8 cellular contexts compared by ENCODE assay signal in the genomic region with DNA sequence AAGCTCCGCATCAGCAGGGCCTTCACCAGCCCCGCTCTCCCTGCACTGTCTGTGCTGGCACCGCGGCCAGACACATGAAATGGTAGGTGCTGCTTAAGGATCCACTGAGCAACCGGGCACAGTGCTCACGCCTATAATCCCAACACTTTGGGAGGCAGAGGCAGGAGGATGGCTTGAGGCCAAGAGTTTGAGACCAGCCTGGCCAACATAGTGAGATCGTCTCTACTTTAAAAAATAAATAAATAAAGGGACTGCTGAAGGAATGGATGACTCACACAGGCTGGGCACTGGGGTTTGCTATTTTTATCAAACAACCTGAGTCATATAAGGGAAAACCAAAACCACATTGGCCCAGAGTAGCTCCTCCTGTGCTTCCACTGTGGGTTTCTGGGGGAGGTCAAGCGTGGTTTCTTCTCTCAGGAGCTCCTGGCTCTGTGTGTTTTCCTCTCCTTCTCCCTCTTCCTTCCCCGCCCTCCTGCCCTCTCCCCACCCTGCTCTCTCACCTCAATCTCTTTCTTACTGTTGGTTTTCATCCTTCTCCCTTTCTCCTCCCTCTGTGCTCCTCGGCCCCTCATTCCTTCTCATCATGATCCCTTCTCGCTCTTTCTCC. TPM values are rescaled to one million over a fixed set of nuclear protein-coding genes. Genes with fewer than 3 reads are reported as not detected.
DNase-seq lines count a peak whose midpoint lies in the region; ATAC-seq and TF ChIP-seq lines count a peak whose summit lies in the region.

No MANE protein-coding gene starts in this region.

- H3K4me1 Mint-ChIP-seq in osteocyte (ENCODE audit: unreplicated experiment) = peaks cover 16% of the 10 kb centered on the region

- no peaks in the 10 kb centered on the region for H3K27me3 ChIP-seq in SJSA1 (replicated peaks)

- H3K36me3 Mint-ChIP-seq in osteocyte (ENCODE audit: unreplicated experiment) = peaks cover 39% of the 10 kb centered on the region

- no peak for ATAC-seq in Right ventricle myocardium inferior
- no peak for ATAC-seq in GM21381 (IDR thresholded peaks at IDR 0.05; ENCODE audit: unreplicated experiment)
- ATAC-seq in GM18502 (IDR thresholded peaks at IDR 0.05; ENCODE audit: poor library complexity, unreplicated experiment) = no peak

- no peaks in the 10 kb centered on the region for H3K9me3 Mint-ChIP-seq in osteocyte (ENCODE audit: unreplicated experiment)

- DNase-seq in Right ventricle myocardium inferior (ENCODE audit: missing footprints) = peak; percentile 50
- no peak for DNase-seq in cardiac septum (ENCODE audit: low spot score)
- peak; percentile 81 to 85 for DNase-seq in SJSA1 (ENCODE audit: low read depth in 1 of 2, low spot score in 2 of 2)
- DNase-seq in coronary artery (ENCODE audit: low spot score) = peak; percentile 82
- no peak for DNase-seq in osteocyte (ENCODE audit: extremely low spot score, unreplicated experiment)
- no peak for DNase-seq in NCI-H774 (lab: John Stamatoyannopoulos, UW)

- peak overlapping the region; percentile 81 for H3K27ac Mint-ChIP-seq in osteocyte (ENCODE audit: unreplicated experiment)

- H3K27me3 Mint-ChIP-seq in osteocyte (ENCODE audit: unreplicated experiment) = no peaks in the 10 kb centered on the region

- H3K36me3 ChIP-seq in SJSA1 = peaks cover 68% of the 10 kb centered on the region

- no peak overlapping the region for H3K4me3 Mint-ChIP-seq in osteocyte (ENCODE audit: unreplicated experiment)

- H3K4me1 ChIP-seq in SJSA1 (replicated peaks) = peaks cover 11% of the 10 kb centered on the region

- H3K9me3 ChIP-seq in SJSA1 (replicated peaks) = no peaks in the 10 kb centered on the region

- H3K4me3 ChIP-seq in SJSA1 = no peak overlapping the region
- no peak overlapping the region for H3K4me3 ChIP-seq in coronary artery

- no peak for TF ChIP-seq CTCF in coronary artery (IDR thresholded peaks at IDR 0.05)
- no peak for TF ChIP-seq CTCF in osteocyte (IDR thresholded peaks at IDR 0.05)

- peak overlapping the region; percentile 28 for H3K27ac ChIP-seq in SJSA1
- peak overlapping the region; percentile 83 to 85 for H3K27ac ChIP-seq in coronary artery

- intact Hi-C loops in Right ventricle myocardium inferior (cut with DNase I) (no loop called here), cardiac septum (cut with DNase I) (no loop called here)

RNA-seq across cellular contexts. Expression of gene VRK3, which starts 21.3 kb away (rescaled TPM):
- total RNA-seq in Right ventricle myocardium inferior = 22.9 TPM
- total RNA-seq in cardiac septum = 22.1 TPM
- total RNA-seq in SJSA1 (2014; rRNA removed; shearing (Covaris generic)) = 13.9 and 33.2 TPM in 2 replicates
- total RNA-seq in osteocyte = 31.5 and 35.8 TPM in 2 replicates

RNA-seq across cellular contexts. Expression of gene ZNF473, which starts 21.9 kb away (rescaled TPM):
- total RNA-seq in Right ventricle myocardium inferior (3.2 TPM), cardiac septum (3.5 TPM), osteocyte (9.8 and 10.4 TPM in 2 replicates)
- total RNA-seq in SJSA1 (2014; rRNA removed; shearing (Covaris generic)) = 8.0 and 14.0 TPM in 2 replicates

RNA-seq across cellular contexts. Expression of gene SIGLEC11, which starts 42.9 kb away (rescaled TPM):
- total RNA-seq in Right ventricle myocardium inferior (0.60 TPM), cardiac septum (0.27 TPM), osteocyte (not detected in 2 replicates)
- total RNA-seq in SJSA1 (2014; rRNA removed; shearing (Covaris generic)) = not detected in 2 replicates

Comparison
In these comparisons a context has a peak if more than half of its experiments do, and no peak if none do; other contexts are left out.
1. DNase-seq: peak in Right ventricle myocardium inferior (single experiment), SJSA1 (2 of 2) and coronary artery (single experiment); none in cardiac septum (single experiment), osteocyte (single experiment) and NCI-H774 (single experiment).